In genomic region chr9:135811796-135812195, GRCh38 we compare ENCODE assay signal across 14 cellular contexts.
DNase-seq lines count a peak whose midpoint lies in the region; ATAC-seq and TF ChIP-seq lines count a peak whose summit lies in the region.
"Had no signal": no experiment of that assay in that cellular context is flagged by ENCODE, and none has a peak within 500 bp of the region (broad histone marks: within the 10 kb centered on the region; RNA-seq: fewer than 3 reads in every experiment).

No MANE protein-coding gene starts in this region.

- TF ChIP-seq CTCF in brain (conservative IDR thresholded peaks at IDR 0.05) (no peak), nephron (IDR thresholded peaks at IDR 0.05; ENCODE audit: unreplicated experiment in 3 of 3) (no peak)

- H3K27ac Mint-ChIP-seq in brain (peak overlapping the region in 4 of 5 experiments; percentile 61 to 89 (median 74)), nephron (peak overlapping the region in 2 of 3 experiments; percentile 31 to 38)
- H3K27ac Mint-ChIP-seq: natural killer cell treated with Interleukin-12 subunit alpha and Interleukin-12 subunit beta and Interleukin-15 and Interleukin-18, amount 100 ng/mL, for 72 hours had no signal

- H3K4me1 Mint-ChIP-seq in brain = peaks cover 31% of the 10 kb centered on the region
- H3K4me1 Mint-ChIP-seq in nephron = peaks cover 20% of the 10 kb centered on the region
- H3K4me1 Mint-ChIP-seq: CD14-positive monocyte had no signal

- peak overlapping the region in 2 of 5 experiments; percentile 25 to 46 for H3K4me3 Mint-ChIP-seq in brain
- H3K4me3 Mint-ChIP-seq in nephron = peak overlapping the region in 1 of 3 experiments; percentile 4
- H3K4me3 Mint-ChIP-seq: activated T-cell treated with anti-CD3 and anti-CD28 coated beads, Interleukin-2, amount 50 U/mL, for 4 hours; CD14-positive monocyte; natural killer cell treated with Interleukin-12 subunit alpha and Interleukin-12 subunit beta and Interleukin-15 and Interleukin-18, amount 100 ng/mL, for 72 hours had no signal

- H3K27me3 Mint-ChIP-seq in brain (no peaks in the 10 kb centered on the region), nephron (ENCODE audit: low read depth) (no peaks in the 10 kb centered on the region)
- H3K27me3 Mint-ChIP-seq: natural killer cell treated with Interleukin-12 subunit alpha and Interleukin-12 subunit beta and Interleukin-15 and Interleukin-18, amount 100 ng/mL, for 72 hours had no signal

- ATAC-seq in HG03457 (IDR thresholded peaks at IDR 0.05; ENCODE audit: unreplicated experiment) = no peak
- ATAC-seq: activated T-cell treated with anti-CD3 and anti-CD28 coated beads, Interleukin-2, amount 50 U/mL, for 4 hours; natural killer cell treated with Interleukin-12 subunit alpha and Interleukin-12 subunit beta and Interleukin-15 and Interleukin-18, amount 100 ng/mL, for 72 hours had no signal

- H3K9me3 Mint-ChIP-seq in brain = peaks cover 0 to 6% (median 0%) of the 10 kb centered on the region in 5 experiments
- no peaks in the 10 kb centered on the region for H3K9me3 Mint-ChIP-seq in nephron
- H3K9me3 Mint-ChIP-seq: activated T-cell treated with anti-CD3 and anti-CD28 coated beads, Interleukin-2, amount 50 U/mL, for 4 hours; CD14-positive monocyte; natural killer cell treated with Interleukin-12 subunit alpha and Interleukin-12 subunit beta and Interleukin-15 and Interleukin-18, amount 100 ng/mL, for 72 hours had no signal

- H3K36me3 Mint-ChIP-seq in brain (peaks cover 72% of the 10 kb centered on the region), nephron (ENCODE audit: low read depth) (peaks cover 76% of the 10 kb centered on the region)

- DNase-seq in EH (ENCODE audit: low read depth) = peak; percentile 6
- DNase-seq in NCI-H2107 treated with DMSO at 0.1 percent for 48 hours (lab: John Stamatoyannopoulos, UW; ENCODE audit: unreplicated experiment) = peak; percentile 68
- no peak for DNase-seq in activated naive CD4-positive, alpha-beta T cell treated with anti-CD3 and anti-CD28 coated beads, Interleukin-2, amount 50 U/mL, for 16 hours
- DNase-seq in stimulated activated CD4-positive, alpha-beta T cell treated with anti-CD3 and anti-CD28 coated beads, Interleukin-4, amount 100 ng/mL, for 24 hours = no peak
- no peak for DNase-seq in AG08395 (ENCODE audit: low spot score)
- DNase-seq: activated T-cell treated with anti-CD3 and anti-CD28 coated beads, Interleukin-2, amount 50 U/mL, for 4 hours; effector memory CD4-positive, alpha-beta T cell; kidney glomerular epithelial cell; MV-4-11 had no signal

Comparison
In these comparisons a context has a peak if more than half of its experiments do, and no peak if none do; other contexts are left out.
1. DNase-seq: peak in EH (single experiment) and NCI-H2107 treated with DMSO at 0.1 percent for 48 hours (single experiment); none in activated naive CD4-positive, alpha-beta T cell treated with anti-CD3 and anti-CD28 coated beads, Interleukin-2, amount 50 U/mL, for 16 hours (single experiment), stimulated activated CD4-positive, alpha-beta T cell treated with anti-CD3 and anti-CD28 coated beads, Interleukin-4, amount 100 ng/mL, for 24 hours (single experiment) and AG08395 (single experiment).